In genomic region chr1:32808580-32808979, GRCh38 we compare ENCODE assay signal across 36 cellular contexts.
"Had no signal": no experiment of that assay in that cellular context is flagged by ENCODE, and none has a peak within 500 bp of the region (broad histone marks: within the 10 kb centered on the region; RNA-seq: fewer than 3 reads in every experiment).

No MANE protein-coding gene starts in this region.

- H3K27ac Mint-ChIP-seq: activated B cell treated with CpG ODN at 0.5 μM for 24 hours; activated CD8-positive, alpha-beta T cell treated with anti-CD3 and anti-CD28 coated beads for 36 hours; activated T-cell treated with anti-CD3 and anti-CD28 coated beads, Interleukin-2, amount 50 U/mL, for 72 hours; activated T-helper 17 cell treated with anti-CD3 and anti-CD28 coated beads, Interleukin-2, amount 50 U/mL, for 72 hours; T-helper 1 cell treated with Interleukin-12 subunit alpha and Interleukin-12 subunit beta and Interleukin-4 antibody, amounts not matched to agents 30 μg/mL and 1 μg/mL, for 36 hours had no signal

- H3K4me3 ChIP-seq: MG63, Peyer's patch, SJSA1 had no signal

- H3K27me3 Mint-ChIP-seq: activated B cell treated with CpG ODN at 0.5 μM for 24 hours; activated CD8-positive, alpha-beta T cell treated with anti-CD3 and anti-CD28 coated beads for 36 hours; activated T-helper 17 cell treated with anti-CD3 and anti-CD28 coated beads, Interleukin-2, amount 50 U/mL, for 72 hours had no signal

- H3K4me3 Mint-ChIP-seq: activated B cell treated with CpG ODN at 0.5 μM for 24 hours; activated CD8-positive, alpha-beta T cell treated with anti-CD3 and anti-CD28 coated beads for 36 hours; activated T-cell treated with anti-CD3 and anti-CD28 coated beads, Interleukin-2, amount 50 U/mL, for 72 hours; activated T-helper 17 cell treated with anti-CD3 and anti-CD28 coated beads, Interleukin-2, amount 50 U/mL, for 72 hours; T-helper 1 cell treated with Interleukin-12 subunit alpha and Interleukin-12 subunit beta and Interleukin-4 antibody, amounts not matched to agents 30 μg/mL and 1 μg/mL, for 36 hours had no signal

- H3K9me3 Mint-ChIP-seq: activated B cell treated with CpG ODN at 0.5 μM for 24 hours; activated CD8-positive, alpha-beta T cell treated with anti-CD3 and anti-CD28 coated beads for 36 hours; activated naive CD4-positive, alpha-beta T cell treated with anti-CD3 and anti-CD28 coated beads, Interleukin-2, amount 50 U/mL, for 72 hours; activated T-cell treated with anti-CD3 and anti-CD28 coated beads, Interleukin-2, amount 50 U/mL, for 72 hours; activated T-helper 17 cell treated with anti-CD3 and anti-CD28 coated beads, Interleukin-2, amount 50 U/mL, for 72 hours; T-helper 1 cell treated with Interleukin-12 subunit alpha and Interleukin-12 subunit beta and Interleukin-4 antibody, amounts not matched to agents 30 μg/mL and 1 μg/mL, for 36 hours had no signal

- H3K9me3 ChIP-seq: MG63, Peyer's patch, SJSA1, SK-N-SH had no signal

- ATAC-seq: activated CD8-positive, alpha-beta T cell treated with anti-CD3 and anti-CD28 coated beads for 36 hours; activated naive CD4-positive, alpha-beta T cell treated with anti-CD3 and anti-CD28 coated beads, Interleukin-2, amount 50 U/mL, for 72 hours; activated T-cell treated with anti-CD3 and anti-CD28 coated beads, Interleukin-2, amount 50 U/mL, for 72 hours; activated T-helper 17 cell treated with anti-CD3 and anti-CD28 coated beads, Interleukin-2, amount 50 U/mL, for 72 hours; PC-3 had no signal

- DNase-seq: activated B cell treated with CpG ODN at 0.5 μM for 24 hours; activated CD4-positive, alpha-beta T cell treated with anti-CD3 and anti-CD28 coated beads for 48 hours; activated CD4-positive, alpha-beta T cell treated with anti-CD3 and anti-CD28 coated beads, Interleukin-2, amount 50 U/mL, for 4 hours; activated CD4-positive, CD25-positive, alpha-beta regulatory T cell treated with anti-CD3 and anti-CD28 coated beads, Interleukin-2, amount 50 U/mL, for 72 hours; activated CD8-positive, alpha-beta T cell treated with anti-CD3 and anti-CD28 coated beads for 36 hours; activated effector memory CD4-positive, alpha-beta T cell treated with anti-CD3 and anti-CD28 coated beads, Interleukin-2, amount 50 U/mL, for 16 hours; activated naive CD4-positive, alpha-beta T cell treated with Interleukin-2 at 50 U/mL for 16 hours; activated T-cell treated with anti-CD3 and anti-CD28 coated beads, Interleukin-2, amount 50 U/mL, for 1 hour; activated T-cell treated with anti-CD3 and anti-CD28 coated beads, Interleukin-2, amount 50 U/mL, for 72 hours; amniotic stem cell; aorta; brain microvascular endothelial cell; central memory CD4-positive, alpha-beta T cell; Kasumi-1; KG1; MG63; NCI-H1048; NCI-H1105 treated with DMSO at 0.1 percent for 48 hours; NCI-H1436; NCI-H1694; NCI-H1930; NCI-H510A; NCI-H526; NCI-H748 treated with DMSO at 0.1 percent for 48 hours; NK-92 treated with Interleukin-12 subunit alpha and Interleukin-12 subunit beta, amount 100 ng/mL, for 24 hours; PC-3; Peyer's patch; RPMI8226; SHP77 treated with DMSO at 0.1 percent for 48 hours; SK-N-SH; T-helper 9 cell had no signal

- H3K27ac ChIP-seq: brain microvascular endothelial cell, Peyer's patch, SJSA1, VCaP had no signal

- H3K27me3 ChIP-seq: brain microvascular endothelial cell, MG63, Peyer's patch, SJSA1 had no signal

- H3K4me1 ChIP-seq: Peyer's patch, SJSA1 had no signal

- H3K9ac ChIP-seq: SK-N-SH had no signal
